2 cellular contexts compared by ENCODE assay signal in genomic region chr10:132404169-132404880, GRCh38.
TF ChIP-seq lines count a peak whose summit lies in the region.

No MANE protein-coding gene starts in this region.

TF ChIP-seq in IMR-90, 13 proteins besides CTCF, POLR2A, EP300 and RAD21:
- TF ChIP-seq ELK1 (IDR thresholded peaks at IDR 0.05; ENCODE audit: borderline replicate concordance, low read depth, low read length) = no peak
- no peak for TF ChIP-seq RFX5 (IDR thresholded peaks at IDR 0.05; ENCODE audit: low read depth, low read length)

TF ChIP-seq in H1, 55 proteins besides CTCF, POLR2A, EP300 and RAD21:
- TF ChIP-seq NANOG (IDR thresholded peaks at IDR 0.05; ENCODE audit: insufficient read depth, low read depth, low read length, poor library complexity, severe bottlenecking) (no peak), GTF2F1 (IDR thresholded peaks at IDR 0.05; ENCODE audit: borderline replicate concordance, low read depth, low read length) (no peak), MAFK (IDR thresholded peaks at IDR 0.05; ENCODE audit: low read depth, low read length) (no peak), RFX5 (IDR thresholded peaks at IDR 0.05; ENCODE audit: borderline replicate concordance, low read depth, low read length) (no peak), SP2 (IDR thresholded peaks at IDR 0.05; ENCODE audit: low read length) (no peak), YY1 (IDR thresholded peaks at IDR 0.05; ENCODE audit: low read depth, low read length) (no peak), CBX5 (IDR thresholded peaks at IDR 0.05; ENCODE audit: low read depth, low read length) (no peak), SRF (IDR thresholded peaks at IDR 0.05; ENCODE audit: low read depth, low read length) (no peak), HDAC6 (IDR thresholded peaks at IDR 0.05; ENCODE audit: low read depth, low read length) (no peak), FOSL1 (IDR thresholded peaks at IDR 0.05; ENCODE audit: insufficient read depth, low read depth, low read length) (no peak)
